Comparison of ENCODE assay signal across 10 cellular contexts in genomic region chr16:68072038-68072695, GRCh38. TPM values are rescaled to one million over a fixed set of nuclear protein-coding genes. Genes with fewer than 3 reads are reported as not detected.
DNase-seq lines count a peak whose midpoint lies in the region; ATAC-seq and TF ChIP-seq lines count a peak whose summit lies in the region.
"Had no signal": no experiment of that assay in that cellular context is flagged by ENCODE, and none has a peak within 500 bp of the region (broad histone marks: within the 10 kb centered on the region; RNA-seq: fewer than 3 reads in every experiment).

No MANE protein-coding gene starts in this region.

- TF ChIP-seq EP300 in suprapubic skin (IDR thresholded peaks at IDR 0.05), result no peak

- no peaks in the 10 kb centered on the region for H3K9me3 ChIP-seq in suprapubic skin
- H3K9me3 ChIP-seq: body of pancreas had no signal

- no peaks in the 10 kb centered on the region for H3K27me3 ChIP-seq in suprapubic skin
- H3K27me3 ChIP-seq: body of pancreas had no signal

- DNase-seq in HUDEP-2 (lab: John Stamatoyannopoulos, UW; ENCODE audit: unreplicated experiment in 76 of 76) (peak in 71 of 76 experiments; percentile 20 to 88 (median 67)), kidney glomerular epithelial cell (lab: John Stamatoyannopoulos, UW) (peak; percentile 63), suprapubic skin (ENCODE audit: low spot score in 2 of 2) (no peak), NCI-H1694 treated with DMSO at 0.1 percent for 48 hours (lab: John Stamatoyannopoulos, UW) (no peak), NCI-H526 treated with DMSO at 0.1 percent for 48 hours (lab: John Stamatoyannopoulos, UW) (no peak)
- DNase-seq: body of pancreas; NCI-H1092; stimulated activated CD4-positive, alpha-beta T cell treated with anti-CD3 and anti-CD28 coated beads, Interleukin-1b, Interleukin-23, amount 100 ng/mL, for 48 hours had no signal

- H3K36me3 ChIP-seq in suprapubic skin, result peaks cover 51% of the 10 kb centered on the region

- no peak for ATAC-seq in HG02623 (IDR thresholded peaks at IDR 0.05; ENCODE audit: unreplicated experiment)
- ATAC-seq: body of pancreas had no signal

- no peak for TF ChIP-seq CTCF in VCaP (conservative IDR thresholded peaks at IDR 0.05)
- TF ChIP-seq CTCF in suprapubic skin (IDR thresholded peaks at IDR 0.05), result no peak

- 29% methylated on average over 7 of the region's 9 CpGs for WGBS in suprapubic skin

- H3K4me3 ChIP-seq in suprapubic skin, result no peak overlapping the region
- H3K4me3 ChIP-seq: body of pancreas had no signal

- peaks cover 27% of the 10 kb centered on the region for H3K4me1 ChIP-seq in suprapubic skin

- peak overlapping the region; percentile 19; the same call in 1 of the 2 replicates for H3K27ac ChIP-seq in VCaP
- H3K27ac ChIP-seq in suprapubic skin, result peak overlapping the region; percentile 47
- H3K27ac ChIP-seq: body of pancreas had no signal

- TF ChIP-seq POLR2A in suprapubic skin (IDR thresholded peaks at IDR 0.05), result no peak

RNA-seq across cellular contexts. Expression of gene NFATC3, which starts 13.0 kb away (rescaled TPM):
- 10 to 100 TPM; 32.7 to 58.1 (median 36.9) TPM for total RNA-seq in suprapubic skin

RNA-seq across cellular contexts. Expression of gene DUS2, which starts 49.1 kb away (rescaled TPM):
- total RNA-seq in suprapubic skin, result 10 to 100 TPM; 14.4 to 21.6 (median 15.5) TPM

RNA-seq across cellular contexts. Expression of gene DDX28, which starts 49.1 kb away (rescaled TPM):
- total RNA-seq in suprapubic skin, result 10 to 100 TPM in 2 of 4 donors, 1 to 10 TPM in 2; 9.0 to 22.5 (median 13.0) TPM

RNA-seq across cellular contexts. Expression of gene DPEP2NB, which starts 56.5 kb away (rescaled TPM):
- total RNA-seq in suprapubic skin, result not detected
- total RNA-seq: body of pancreas had no signal

Comparison
In these comparisons a context has a peak if more than half of its experiments do, and no peak if none do; other contexts are left out.
1. DNase-seq: peak in HUDEP-2 (71 of 76) and kidney glomerular epithelial cell (single experiment); none in suprapubic skin (0 of 2), NCI-H1694 treated with DMSO at 0.1 percent for 48 hours (single experiment) and NCI-H526 treated with DMSO at 0.1 percent for 48 hours (single experiment).